30 cellular contexts compared by ENCODE assay signal in the genomic region with DNA sequence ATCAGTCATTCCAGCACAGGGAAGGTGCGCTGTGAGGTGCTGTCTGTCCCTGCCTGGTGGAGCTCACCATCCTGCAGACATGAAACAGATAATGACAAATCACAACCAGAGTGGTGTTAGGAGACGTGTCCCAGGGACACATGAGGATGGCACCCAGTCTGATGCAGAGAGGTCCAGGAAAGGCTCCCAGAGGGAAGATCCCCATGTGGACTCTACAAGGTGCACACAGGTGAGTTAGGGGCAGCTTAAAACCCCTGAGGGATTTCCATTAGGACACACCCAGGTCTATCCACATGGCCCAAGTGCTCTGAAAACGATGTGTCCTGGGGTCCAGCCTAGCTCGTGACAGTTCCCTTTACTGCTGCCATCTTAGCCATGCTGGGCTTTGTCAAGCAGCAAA.
"Had no signal": no experiment of that assay in that cellular context is flagged by ENCODE, and none has a peak within 500 bp of the region (broad histone marks: within the 10 kb centered on the region; RNA-seq: fewer than 3 reads in every experiment).

No MANE protein-coding gene starts in this region.

- H3K4me3 ChIP-seq: pancreas, psoas muscle, right lobe of liver, skin epidermis, smooth muscle cell, spleen, suprapubic skin, testis, tibial artery, transverse colon, vagina had no signal

- H3K4me3 Mint-ChIP-seq: naive B cell; naive thymus-derived CD8-positive, alpha-beta T cell; natural killer cell treated with Interleukin-12 subunit alpha and Interleukin-12 subunit beta and Interleukin-15 and Interleukin-18, amount 100 ng/mL, for 72 hours; nephron progenitor cell; neural crest cell; stimulated activated memory B cell treated with anti-CD40 and anti-IgM and Interleukin-4, amounts not matched to agents 10 μg/mL and 1 μg/mL and 100 μg/mL, for 72 hours; stimulated activated naive CD8-positive, alpha-beta T cell treated with anti-CD3 and anti-CD28 coated beads, Interleukin-15, amount 100 ng/mL, for 72 hours; type B pancreatic cell had no signal

- H3K36me3 Mint-ChIP-seq: naive B cell; naive thymus-derived CD8-positive, alpha-beta T cell; natural killer cell treated with Interleukin-12 subunit alpha and Interleukin-12 subunit beta and Interleukin-15 and Interleukin-18, amount 100 ng/mL, for 72 hours; stimulated activated memory B cell treated with anti-CD40 and anti-IgM and Interleukin-4, amounts not matched to agents 10 μg/mL and 1 μg/mL and 100 μg/mL, for 72 hours; type B pancreatic cell had no signal

- H3K4me1 ChIP-seq: pancreas, psoas muscle, right lobe of liver, spleen, suprapubic skin, testis, tibial artery, transverse colon, vagina had no signal

- H3K27ac ChIP-seq: neutrophil, pancreas, psoas muscle, right lobe of liver, skin epidermis, spleen, suprapubic skin, testis, tibial artery, transverse colon, vagina had no signal

- DNase-seq: naive B cell; naive thymus-derived CD8-positive, alpha-beta T cell; nephron progenitor cell; nucleus accumbens; pancreas; psoas muscle; right cardiac atrium; right lobe of liver; spleen; stimulated activated CD4-positive, alpha-beta T cell treated with anti-CD3 and anti-CD28 coated beads, Interleukin-12 subunit alpha, Interleukin-12 subunit beta, amount 100 ng/mL, for 4 hours; stimulated activated CD4-positive, alpha-beta T cell treated with anti-CD3 and anti-CD28 coated beads, Interleukin-1b, Interleukin-23, amount 100 ng/mL, for 48 hours; stimulated activated CD4-positive, alpha-beta T cell treated with anti-CD3 and anti-CD28 coated beads, Interleukin-4, amount 100 ng/mL, for 1 hour; stimulated activated CD4-positive, alpha-beta T cell treated with anti-CD3 and anti-CD28 coated beads, Interleukin-4, amount 100 ng/mL, for 4 hours; stimulated activated CD8-positive, alpha-beta memory T cell treated with anti-CD3 and anti-CD28 coated beads, Interleukin-4, amount 100 ng/mL, for 48 hours; stimulated activated naive CD4-positive, alpha-beta T cell; stimulated activated naive CD8-positive, alpha-beta T cell treated with anti-CD3 and anti-CD28 coated beads, Interleukin-15, amount 100 ng/mL, for 72 hours; stimulated activated naive CD8-positive, alpha-beta T cell treated with anti-CD3 and anti-CD28 coated beads, Interleukin-15, Interleukin-2, amounts not matched to agents 100 U/mL and 50 U/mL, for 24 hours; testis; transverse colon had no signal

- H3K4me2 ChIP-seq: smooth muscle cell had no signal

- H3K9me3 Mint-ChIP-seq: nephron progenitor cell; stimulated activated memory B cell treated with anti-CD40 and anti-IgM and Interleukin-4, amounts not matched to agents 10 μg/mL and 1 μg/mL and 100 μg/mL, for 72 hours; stimulated activated naive CD8-positive, alpha-beta T cell treated with anti-CD3 and anti-CD28 coated beads, Interleukin-15, amount 100 ng/mL, for 72 hours; type B pancreatic cell had no signal

- H3K36me3 ChIP-seq: neutrophil, pancreas, right lobe of liver, spleen, suprapubic skin, tibial artery, transverse colon, vagina had no signal

- H3K9me3 ChIP-seq: neutrophil, pancreas, psoas muscle, right lobe of liver, spleen, suprapubic skin, testis, tibial artery, transverse colon, vagina had no signal

- H3K27ac Mint-ChIP-seq: naive B cell; naive thymus-derived CD8-positive, alpha-beta T cell; natural killer cell treated with Interleukin-12 subunit alpha and Interleukin-12 subunit beta and Interleukin-15 and Interleukin-18, amount 100 ng/mL, for 72 hours; nephron progenitor cell; progenitor cell of endocrine pancreas; stimulated activated memory B cell treated with anti-CD40 and anti-IgM and Interleukin-4, amounts not matched to agents 10 μg/mL and 1 μg/mL and 100 μg/mL, for 72 hours; stimulated activated naive CD8-positive, alpha-beta T cell treated with anti-CD3 and anti-CD28 coated beads, Interleukin-15, amount 100 ng/mL, for 72 hours; type B pancreatic cell had no signal

- H3K27me3 ChIP-seq: neutrophil, right lobe of liver, testis, transverse colon, vagina had no signal

- H3K4me1 Mint-ChIP-seq: naive thymus-derived CD8-positive, alpha-beta T cell had no signal
